Comparison of ENCODE assay signal across 22 cellular contexts in the genomic region with DNA sequence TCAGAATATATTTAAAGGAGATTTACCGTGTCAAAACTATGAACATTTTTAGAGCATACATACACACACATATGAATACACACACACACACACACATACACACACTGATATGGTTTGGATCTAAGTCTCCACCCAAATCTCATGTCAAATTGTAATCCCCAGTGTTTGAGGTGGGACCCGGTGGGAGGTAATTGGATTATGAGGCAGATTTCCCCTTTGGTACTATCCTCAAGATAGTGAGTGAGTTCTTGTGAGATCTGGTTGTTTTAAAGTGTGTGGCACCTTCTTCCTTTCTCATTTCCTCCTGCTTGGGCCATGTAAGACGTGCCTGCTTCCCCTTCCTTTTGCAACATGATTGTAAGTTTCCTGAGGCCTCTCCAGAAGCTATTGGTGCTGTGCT.
DNase-seq lines count a peak whose midpoint lies in the region; ATAC-seq, FAIRE-seq and TF ChIP-seq lines count a peak whose summit lies in the region.
"Had no signal": no experiment of that assay in that cellular context is flagged by ENCODE, and none has a peak within 500 bp of the region (broad histone marks: within the 10 kb centered on the region; RNA-seq: fewer than 3 reads in every experiment).

No MANE protein-coding gene starts in this region.

- WGBS in endodermal cell (ENCODE audit: insufficient coverage in 1 of 2, insufficient read length in 1 of 2), 2 experiments, result 90 to 100% methylated on average over 1 to 3 of the region's 3 CpGs

- H3K27me3 ChIP-seq in A673 (replicated peaks; ENCODE audit: insufficient read depth, low read depth, low read length, poor library complexity) (peaks cover 1% of the 10 kb centered on the region), endodermal cell (ENCODE audit: control insufficient read depth, insufficient read depth, low read length, poor library complexity, severe bottlenecking) (peaks cover 5% of the 10 kb centered on the region)
- H3K27me3 ChIP-seq: BLaER1 had no signal

- H3K36me3 ChIP-seq in A673 (ENCODE audit: insufficient read depth, low read length, poor library complexity, severe bottlenecking), result no peaks in the 10 kb centered on the region
- H3K36me3 ChIP-seq in endodermal cell (ENCODE audit: control insufficient read depth, insufficient read depth, low read length), result no peaks in the 10 kb centered on the region
- H3K36me3 ChIP-seq: BLaER1 had no signal

- ATAC-seq in HG03378 (IDR thresholded peaks at IDR 0.05; ENCODE audit: unreplicated experiment), result no peak
- ATAC-seq: CD8-positive, alpha-beta T cell; GM23338; HCT116 had no signal

- peak; percentile 32 for DNase-seq in A673 (ENCODE audit: low spot score)
- DNase-seq in NCI-H82 (lab: John Stamatoyannopoulos, UW), result peak; percentile 84
- peak; percentile 56 for DNase-seq in endodermal cell
- no peak for DNase-seq in amniotic stem cell (lab: John Stamatoyannopoulos, UW)
- no peak for DNase-seq in HTR-8/SVneo (ENCODE audit: insufficient read length, low spot score)
- DNase-seq in T-helper 1 cell, result no peak
- DNase-seq: Caco-2; CD4-positive, CD25-positive, alpha-beta regulatory T cell; CD8-positive, alpha-beta T cell; DMS153; DND-41; H9 had no signal

- H3K27ac Mint-ChIP-seq in endodermal cell, result no peak overlapping the region
- peak overlapping the region; percentile 97 to 99 (median 98) for H3K27ac Mint-ChIP-seq in nephron
- H3K27ac Mint-ChIP-seq: B cell; CD4-positive, CD25-positive, alpha-beta regulatory T cell; CD8-positive, alpha-beta T cell; GM23338; H9 had no signal

- H3K36me3 Mint-ChIP-seq in endodermal cell (ENCODE audit: low read depth), result no peaks in the 10 kb centered on the region
- H3K36me3 Mint-ChIP-seq in nephron (ENCODE audit: low read depth), result no peaks in the 10 kb centered on the region
- H3K36me3 Mint-ChIP-seq: CD4-positive, CD25-positive, alpha-beta regulatory T cell; CD8-positive, alpha-beta T cell had no signal

- H3K4me3 ChIP-seq in A673 (ENCODE audit: low read depth, low read length, poor library complexity, severe bottlenecking) (no peak overlapping the region), endodermal cell (ENCODE audit: low read length) (no peak overlapping the region)
- H3K4me3 ChIP-seq: BLaER1, GM23338 had no signal

- H3K4me1 ChIP-seq in A673 (ENCODE audit: insufficient read depth, low read length, poor library complexity, severe bottlenecking) (no peaks in the 10 kb centered on the region), endodermal cell (ENCODE audit: control insufficient read depth, insufficient read depth, low read length) (peaks cover 14% of the 10 kb centered on the region)

- POLR2A ChIA-PET in A673 (lab: Charles Lee; ENCODE audit: low non-redundant PET), result no interaction called here

- BruUV-seq in A673 (replicated peaks; lab: Mats Ljungman, UMichigan), result no TSS peak

- no peak overlapping the region for H3K9ac ChIP-seq in endodermal cell (ENCODE audit: extremely low read depth, low read length, poor library complexity, severe bottlenecking)
- H3K9ac ChIP-seq: BLaER1 had no signal

- H3K9me3 ChIP-seq in A673 (ENCODE audit: low read depth, low read length, poor library complexity, severe bottlenecking) (no peaks in the 10 kb centered on the region), endodermal cell (ENCODE audit: control insufficient read depth, low read length) (no peaks in the 10 kb centered on the region)
- H3K9me3 ChIP-seq: Caco-2 had no signal

- H3K9me3 Mint-ChIP-seq in endodermal cell (no peaks in the 10 kb centered on the region), nephron (peaks cover 2% of the 10 kb centered on the region)
- H3K9me3 Mint-ChIP-seq: CD8-positive, alpha-beta T cell; GM23338; H9 had no signal

- H3K4me3 Mint-ChIP-seq in endodermal cell, result no peak overlapping the region
- no peak overlapping the region for H3K4me3 Mint-ChIP-seq in nephron
- H3K4me3 Mint-ChIP-seq: B cell; CD4-positive, CD25-positive, alpha-beta regulatory T cell; CD8-positive, alpha-beta T cell; GM23338; H9 had no signal

- H3K27me3 Mint-ChIP-seq in endodermal cell (ENCODE audit: insufficient read depth), result peaks cover 3% of the 10 kb centered on the region
- peaks cover 2% of the 10 kb centered on the region for H3K27me3 Mint-ChIP-seq in nephron (ENCODE audit: low read depth)

- H3K27ac ChIP-seq in A673 (ENCODE audit: low read depth, low read length, poor library complexity, severe bottlenecking), result no peak overlapping the region
- no peak overlapping the region for H3K27ac ChIP-seq in endodermal cell (ENCODE audit: low read depth, low read length)
- H3K27ac ChIP-seq: BLaER1, C4-2B had no signal

- no peak for FAIRE-seq in HTR-8/SVneo (lab: Jason Lieb, UNC)
- FAIRE-seq: G401.6, GM12892, GM19239 had no signal

- CTCF ChIA-PET in A673 (lab: Charles Lee), result no interaction called here

- H3K4me1 Mint-ChIP-seq in endodermal cell (peaks cover 45% of the 10 kb centered on the region), nephron (peaks cover 53% of the 10 kb centered on the region)
- H3K4me1 Mint-ChIP-seq: B cell; CD4-positive, CD25-positive, alpha-beta regulatory T cell had no signal

- intact Hi-C loops in A673 (cut with micrococcal nuclease; ENCODE audit: unreplicated experiment), result no loop called here

- no peak for TF ChIP-seq CTCF in A673 (conservative IDR thresholded peaks at IDR 0.05; ENCODE audit: low read depth, low read length)
- TF ChIP-seq CTCF in endodermal cell (conservative IDR thresholded peaks at IDR 0.05), result no peak
- no peak for TF ChIP-seq CTCF in nephron (IDR thresholded peaks at IDR 0.05; ENCODE audit: unreplicated experiment in 3 of 3)

Comparison
In these comparisons a context has a peak if more than half of its experiments do, and no peak if none do; other contexts are left out.
1. DNase-seq: peak in A673 (single experiment), NCI-H82 (single experiment) and endodermal cell (single experiment); none in amniotic stem cell (single experiment), HTR-8/SVneo (single experiment) and T-helper 1 cell (0 of 5).